Comparison of ENCODE assay signal across 24 cellular contexts in genomic region chr3:129632056-129632455, GRCh38. TPM values are rescaled to one million over a fixed set of nuclear protein-coding genes. Genes with fewer than 3 reads are reported as not detected.
DNase-seq lines count a peak whose midpoint lies in the region; ATAC-seq and TF ChIP-seq lines count a peak whose summit lies in the region.
"Had no signal": no experiment of that assay in that cellular context is flagged by ENCODE, and none has a peak within 500 bp of the region (broad histone marks: within the 10 kb centered on the region; RNA-seq: fewer than 3 reads in every experiment).

No MANE protein-coding gene starts in this region.

- H3K36me3 Mint-ChIP-seq in H9 (ENCODE audit: insufficient read depth in 1 of 3, low read depth in 3 of 3) (peaks cover 1 to 15% (median 1%) of the 10 kb centered on the region in 3 experiments; a peak in 6 of 7 replicates), endodermal cell (ENCODE audit: low read depth) (no peaks in the 10 kb centered on the region)
- H3K36me3 Mint-ChIP-seq in activated CD8-positive, alpha-beta T cell treated with anti-CD3 and anti-CD28 coated beads for 36 hours (ENCODE audit: low read depth): no peaks in the 10 kb centered on the region
- H3K36me3 Mint-ChIP-seq: CD14-positive monocyte had no signal

- peaks cover 7% of the 10 kb centered on the region for H3K23me2 ChIP-seq in H9 (ENCODE audit: insufficient read length, low read depth, low read length, poor library complexity, severe bottlenecking)

- intact Hi-C loops in activated CD8-positive, alpha-beta T cell treated with anti-CD3 and anti-CD28 coated beads for 36 hours (cut with micrococcal nuclease): no loop called here
- intact Hi-C loops in left ventricle myocardium superior (cut with micrococcal nuclease): no loop called here

- H3K14ac ChIP-seq in H9 (ENCODE audit: insufficient read depth, low read length): peak overlapping the region; percentile 39; the same call in 1 of the 2 replicates

- no peak overlapping the region for H2AFZ ChIP-seq in H9 (ENCODE audit: low read length)

- no peak overlapping the region for H4K5ac ChIP-seq in H9 (ENCODE audit: insufficient read length, low read depth, low read length)
- no peak overlapping the region for H4K5ac ChIP-seq in mesendoderm (ENCODE audit: low read length)

- no peak overlapping the region for H3K4me2 ChIP-seq in H9 (ENCODE audit: insufficient read depth, insufficient read length, low read length)
- no peak overlapping the region for H3K4me2 ChIP-seq in mesendoderm (ENCODE audit: low read length)
- H3K4me2 ChIP-seq: A549; BLaER1 treated with 17β-estradiol and CSF1 and Interleukin-3, amounts not matched to agents 10 nM and 100 nM had no signal

- no peak overlapping the region for H3K27ac ChIP-seq in H9 (ENCODE audit: insufficient read length, low read depth, low read length)
- no peak overlapping the region for H3K27ac ChIP-seq in endodermal cell (ENCODE audit: low read depth, low read length)
- no peak overlapping the region for H3K27ac ChIP-seq in mesendoderm (ENCODE audit: low read depth, low read length)
- H3K27ac ChIP-seq: BLaER1 treated with 17β-estradiol and CSF1 and Interleukin-3, amounts not matched to agents 10 nM and 100 nM had no signal

- DNase-seq in H9: no peak
- peak; percentile 52 for DNase-seq in endodermal cell
- no peak for DNase-seq in mesendoderm
- DNase-seq in activated CD8-positive, alpha-beta T cell treated with anti-CD3 and anti-CD28 coated beads for 36 hours: no peak
- DNase-seq in left ventricle myocardium superior: no peak
- no peak for DNase-seq in NCI-H1105 treated with DMSO at 0.1 percent for 48 hours (lab: John Stamatoyannopoulos, UW)
- DNase-seq: 8988T; ACHN; AML-193; BE2C; CD4-positive, alpha-beta T cell; CD8-positive, alpha-beta memory T cell; DMS 273 treated with DMSO at 0.1 percent for 48 hours; DMS79; EL; GDM1; GOT3; H7 had no signal

- no peak overlapping the region for H2BK120ac ChIP-seq in H9 (ENCODE audit: low read depth, low read length, poor library complexity, severe bottlenecking)
- H2BK120ac ChIP-seq in mesendoderm (ENCODE audit: low read depth, low read length): no peak overlapping the region

- H3K27me3 ChIP-seq in H9 (ENCODE audit: insufficient read depth, low read length): no peaks in the 10 kb centered on the region
- no peaks in the 10 kb centered on the region for H3K27me3 ChIP-seq in endodermal cell (ENCODE audit: control insufficient read depth, insufficient read depth, low read length, poor library complexity, severe bottlenecking)
- H3K27me3 ChIP-seq in mesendoderm (ENCODE audit: insufficient read depth, low read length, poor library complexity): no peaks in the 10 kb centered on the region
- H3K27me3 ChIP-seq: BE2C; BLaER1 treated with 17β-estradiol and CSF1 and Interleukin-3, amounts not matched to agents 10 nM and 100 nM had no signal

- no peak overlapping the region for H2BK12ac ChIP-seq in H9 (ENCODE audit: insufficient read length, low read depth, low read length)

- H3K79me1 ChIP-seq in H9 (ENCODE audit: insufficient read depth, low read depth, low read length, poor library complexity, severe bottlenecking): no peaks in the 10 kb centered on the region
- H3K79me1 ChIP-seq in mesendoderm (ENCODE audit: low read length): no peaks in the 10 kb centered on the region

- H3K36me3 ChIP-seq in endodermal cell (ENCODE audit: control insufficient read depth, insufficient read depth, low read length) (no peaks in the 10 kb centered on the region), mesendoderm (ENCODE audit: control insufficient read depth, insufficient read depth, low read length) (no peaks in the 10 kb centered on the region)
- H3K36me3 ChIP-seq: BE2C had no signal

- H3K27ac Mint-ChIP-seq in H9 (no peak overlapping the region), endodermal cell (no peak overlapping the region)
- H3K27ac Mint-ChIP-seq in activated CD8-positive, alpha-beta T cell treated with anti-CD3 and anti-CD28 coated beads for 36 hours: no peak overlapping the region
- H3K27ac Mint-ChIP-seq: CD4-positive, alpha-beta T cell had no signal

- no peaks in the 10 kb centered on the region for H3K9me3 ChIP-seq in H9 (ENCODE audit: control insufficient read depth, low read depth, low read length)
- peaks cover 18% of the 10 kb centered on the region for H3K9me3 ChIP-seq in endodermal cell (ENCODE audit: control insufficient read depth, low read length)
- H3K9me3 ChIP-seq: BE2C had no signal

- no peak overlapping the region for H2BK20ac ChIP-seq in H9 (ENCODE audit: low read depth, low read length, poor library complexity, severe bottlenecking)

- H3K4ac ChIP-seq in H9 (ENCODE audit: low read depth, low read length) (no peak overlapping the region), mesendoderm (ENCODE audit: low read depth, low read length) (no peak overlapping the region)

- H2BK15ac ChIP-seq in H9 (ENCODE audit: low read depth, low read length) (no peak overlapping the region), mesendoderm (replicated peaks; ENCODE audit: low read depth) (no peak overlapping the region)

- H4K8ac ChIP-seq in H9 (replicated peaks; ENCODE audit: insufficient read length, low read depth, low read length) (no peak overlapping the region), mesendoderm (ENCODE audit: low read depth, low read length) (no peak overlapping the region)

- TF ChIP-seq CTCF in H9 (conservative IDR thresholded peaks at IDR 0.05) (no peak), endodermal cell (conservative IDR thresholded peaks at IDR 0.05) (no peak)
- TF ChIP-seq CTCF in activated CD8-positive, alpha-beta T cell treated with anti-CD3 and anti-CD28 coated beads for 36 hours (IDR thresholded peaks at IDR 0.05): no peak

- H3K56ac ChIP-seq in H9 (ENCODE audit: insufficient read length, low read depth, low read length): no peak overlapping the region
- peak overlapping the region; percentile 17 for H3K56ac ChIP-seq in mesendoderm (ENCODE audit: low read length)

- peaks cover 9 to 13% of the 10 kb centered on the region in 2 experiments for H3K9me3 Mint-ChIP-seq in H9
- H3K9me3 Mint-ChIP-seq in endodermal cell: peaks cover 16% of the 10 kb centered on the region
- H3K9me3 Mint-ChIP-seq in activated CD8-positive, alpha-beta T cell treated with anti-CD3 and anti-CD28 coated beads for 36 hours: no peaks in the 10 kb centered on the region
- H3K9me3 Mint-ChIP-seq: CD14-positive monocyte; CD4-positive, alpha-beta T cell; CD8-positive, alpha-beta memory T cell had no signal

- H4K91ac ChIP-seq in H9 (ENCODE audit: insufficient read length, low read depth, low read length): no peak overlapping the region

- no peak overlapping the region for H3K4me3 Mint-ChIP-seq in H9
- no peak overlapping the region for H3K4me3 Mint-ChIP-seq in endodermal cell
- H3K4me3 Mint-ChIP-seq in activated CD8-positive, alpha-beta T cell treated with anti-CD3 and anti-CD28 coated beads for 36 hours: no peak overlapping the region
- H3K4me3 Mint-ChIP-seq: CD14-positive monocyte; CD4-positive, alpha-beta T cell had no signal

- H3K23ac ChIP-seq in H9 (ENCODE audit: insufficient read length, low read depth, low read length) (no peak overlapping the region), mesendoderm (ENCODE audit: low read length) (no peak overlapping the region)

- no peak for ATAC-seq in activated CD8-positive, alpha-beta T cell treated with anti-CD3 and anti-CD28 coated beads for 36 hours
- ATAC-seq in left ventricle myocardium superior (no peak), HG03342 (IDR thresholded peaks at IDR 0.05; ENCODE audit: unreplicated experiment) (no peak)
- ATAC-seq: A549, GM12878, HCT116 had no signal

- H3K79me2 ChIP-seq in H9 (ENCODE audit: insufficient read depth, low read length) (no peaks in the 10 kb centered on the region), mesendoderm (ENCODE audit: control insufficient read depth, insufficient read depth, low read length) (no peaks in the 10 kb centered on the region)

- no peak overlapping the region for H2BK5ac ChIP-seq in H9 (ENCODE audit: insufficient read length, low read length)
- H2BK5ac ChIP-seq in mesendoderm (ENCODE audit: low read length): no peak overlapping the region

- H3K4me1 ChIP-seq in H9 (ENCODE audit: insufficient read depth, low read length): no peaks in the 10 kb centered on the region; the same call in 1 of the 2 replicates
- H3K4me1 ChIP-seq in endodermal cell (ENCODE audit: control insufficient read depth, insufficient read depth, low read length): no peaks in the 10 kb centered on the region
- peaks cover 2% of the 10 kb centered on the region for H3K4me1 ChIP-seq in mesendoderm (ENCODE audit: control insufficient read depth, low read depth, low read length)

- H3K4me3 ChIP-seq in endodermal cell (ENCODE audit: low read length): no peak overlapping the region
- H3K4me3 ChIP-seq in mesendoderm (ENCODE audit: low read length): no peak overlapping the region
- H3K4me3 ChIP-seq: A549; BLaER1 treated with 17β-estradiol and CSF1 and Interleukin-3, amounts not matched to agents 10 nM and 100 nM; GM12878 had no signal

- H3T11ph ChIP-seq in H9 (ENCODE audit: low read length): no peak overlapping the region

- H2AK5ac ChIP-seq in H9 (ENCODE audit: insufficient read length, low read length): no peak overlapping the region
- no peak overlapping the region for H2AK5ac ChIP-seq in mesendoderm (ENCODE audit: low read length)

- H3K18ac ChIP-seq in H9 (ENCODE audit: insufficient read length, low read depth, low read length): no peak overlapping the region
- H3K18ac ChIP-seq in mesendoderm (ENCODE audit: low read length): no peak overlapping the region

- H3K9ac ChIP-seq in H9 (ENCODE audit: extremely low read depth, insufficient read length, low read length): no peak overlapping the region
- no peak overlapping the region for H3K9ac ChIP-seq in endodermal cell (ENCODE audit: extremely low read depth, low read length, poor library complexity, severe bottlenecking)
- H3K9ac ChIP-seq in mesendoderm (ENCODE audit: low read length): no peak overlapping the region
- H3K9ac ChIP-seq: BLaER1 treated with 17β-estradiol and CSF1 and Interleukin-3, amounts not matched to agents 10 nM and 100 nM had no signal

- H3K4me1 Mint-ChIP-seq in H9: peaks cover 9 to 12% of the 10 kb centered on the region in 2 experiments
- peaks cover 8% of the 10 kb centered on the region for H3K4me1 Mint-ChIP-seq in endodermal cell
- peaks cover 8% of the 10 kb centered on the region for H3K4me1 Mint-ChIP-seq in activated CD8-positive, alpha-beta T cell treated with anti-CD3 and anti-CD28 coated beads for 36 hours (ENCODE audit: low read depth)

- POLR2A ChIA-PET in activated CD8-positive, alpha-beta T cell treated with anti-CD3 and anti-CD28 coated beads for 36 hours (lab: Charles Lee): no interaction called here

- CTCF ChIA-PET in activated CD8-positive, alpha-beta T cell treated with anti-CD3 and anti-CD28 coated beads for 36 hours (lab: Charles Lee): no interaction called here

- no peaks in the 10 kb centered on the region for H4K20me1 ChIP-seq in H9 (ENCODE audit: control insufficient read depth, insufficient read depth, insufficient read length)
- H4K20me1 ChIP-seq: BLaER1 treated with 17β-estradiol and CSF1 and Interleukin-3, amounts not matched to agents 10 nM and 100 nM had no signal

- no CpG with 5 or more reads among the region's 9 CpGs for WGBS in H9 (ENCODE audit: extremely low coverage, insufficient read length, low lambda C conversion rate)
- WGBS in endodermal cell (ENCODE audit: insufficient coverage in 1 of 2, insufficient read length in 1 of 2), 2 experiments: 93% methylated on average over 6 to 9 of the region's 9 CpGs
- no CpG with 5 or more reads among the region's 9 CpGs for WGBS in mesendoderm (ENCODE audit: extremely low coverage, insufficient coverage, low lambda C conversion rate)

- H3K27me3 Mint-ChIP-seq in H9 (ENCODE audit: low read depth) (no peaks in the 10 kb centered on the region), endodermal cell (ENCODE audit: insufficient read depth) (no peaks in the 10 kb centered on the region)
- no peaks in the 10 kb centered on the region for H3K27me3 Mint-ChIP-seq in activated CD8-positive, alpha-beta T cell treated with anti-CD3 and anti-CD28 coated beads for 36 hours
- H3K27me3 Mint-ChIP-seq: CD4-positive, alpha-beta T cell; CD8-positive, alpha-beta memory T cell had no signal

RNA-seq across cellular contexts. Expression of gene PLXND1, which starts 25.6 kb away (rescaled TPM):
- total RNA-seq in H9 (2021) (48.4 and 50.9 TPM in 2 replicates), endodermal cell (10 to 100 TPM; 73.1 to 83.2 TPM), left ventricle myocardium superior (56.6 TPM)
- polyA plus RNA-seq in endodermal cell (2013, experiment 1 of 2): 58.8 TPM
- 68.1 TPM for polyA plus RNA-seq in endodermal cell (2013, experiment 2 of 2)
- 94.2 TPM for polyA plus RNA-seq in mesendoderm (2013, experiment 1 of 2)
- polyA plus RNA-seq in mesendoderm (2013, experiment 2 of 2): 90.0 TPM
- total RNA-seq in activated CD8-positive, alpha-beta T cell treated with anti-CD3 and anti-CD28 coated beads for 36 hours: 10 to 100 TPM; 10.7 to 12.5 TPM
